8 cellular contexts compared by ENCODE assay signal in genomic region chr19:57389194-57389729, GRCh38. TPM values are rescaled to one million over a fixed set of nuclear protein-coding genes. Genes with fewer than 3 reads are reported as not detected.
A peak's percentile ranks its signal among the peaks of the same experiment; 100 is the strongest.
DNase-seq lines count a peak whose midpoint lies in the region; ATAC-seq, FAIRE-seq and TF ChIP-seq lines count a peak whose summit lies in the region.

No MANE protein-coding gene starts in this region.

- H3K27ac ChIP-seq in heart left ventricle (peak overlapping the region; percentile 82 to 98 (median 88)), astrocyte (ENCODE audit: low read depth, low read length) (peak overlapping the region; percentile 93), lung (ENCODE audit: low read depth in 1 of 2, low read length in 1 of 2) (peak overlapping the region; percentile 90 to 97), urinary bladder (ENCODE audit: low read depth) (peak overlapping the region; percentile 84)

- no peaks in the 10 kb centered on the region for H3K27me3 ChIP-seq in heart left ventricle
- H3K27me3 ChIP-seq in astrocyte (ENCODE audit: insufficient read depth, low read length): no peaks in the 10 kb centered on the region
- H3K27me3 ChIP-seq in lung (ENCODE audit: control insufficient read depth, insufficient read depth): no peaks in the 10 kb centered on the region

- H3K4me3 ChIP-seq in heart left ventricle (peak overlapping the region in 11 of 12 donors; percentile 71 to 97 (median 85)), astrocyte (ENCODE audit: insufficient read depth, low read depth, low read length) (peak overlapping the region; percentile 94), lung (peak overlapping the region; percentile 3), urinary bladder (ENCODE audit: low read depth, low read length) (peak overlapping the region; percentile 13)

- peak overlapping the region; percentile 96 for H3K9ac ChIP-seq in astrocyte (ENCODE audit: low read length)

- 51 to 56% (median 53%) methylated on average over 11 of the region's 11 CpGs for WGBS in heart left ventricle, 4 donors
- WGBS in lung, 2 donors: 60 to 61% methylated on average over 11 of the region's 11 CpGs
- WGBS in urinary bladder: 54% methylated on average over 11 of the region's 11 CpGs

- peak overlapping the region; percentile 98 for H3K4me2 ChIP-seq in astrocyte (ENCODE audit: low read length)

- peak overlapping the region; percentile 97 for H3K4me3 Mint-ChIP-seq in astrocyte (ENCODE audit: unreplicated experiment)

- no peak for TF ChIP-seq POLR2A in heart left ventricle (IDR thresholded peaks at IDR 0.05)

- peaks cover 6% of the 10 kb centered on the region for H3K36me3 Mint-ChIP-seq in astrocyte (ENCODE audit: low read depth, unreplicated experiment)

- peaks cover 0 to 2% (median 0%) of the 10 kb centered on the region in 12 donors for H3K9me3 ChIP-seq in heart left ventricle
- H3K9me3 ChIP-seq in astrocyte (ENCODE audit: insufficient read depth, low read depth, low read length): no peaks in the 10 kb centered on the region
- peaks cover 0 to 7% of the 10 kb centered on the region in 2 donors for H3K9me3 ChIP-seq in lung (ENCODE audit: control insufficient read depth in 2 of 2, insufficient read depth in 1 of 2, low read length in 1 of 2)

- ATAC-seq in heart left ventricle (no peak), lung (ENCODE audit: insufficient read depth, low FRiP score) (no peak)

- H4K20me1 ChIP-seq in astrocyte (ENCODE audit: insufficient read depth, low read length): peaks cover 19% of the 10 kb centered on the region

- H3K27ac Mint-ChIP-seq in astrocyte (ENCODE audit: unreplicated experiment): peak overlapping the region; percentile 88

- peaks cover 2% of the 10 kb centered on the region for H3K27me3 Mint-ChIP-seq in astrocyte (ENCODE audit: low read depth, unreplicated experiment)

- peaks cover 0 to 15% (median 6%) of the 10 kb centered on the region in 9 donors for H3K36me3 ChIP-seq in heart left ventricle
- no peaks in the 10 kb centered on the region for H3K36me3 ChIP-seq in astrocyte (ENCODE audit: insufficient read depth, low read length)
- peaks cover 2 to 4% of the 10 kb centered on the region in 2 donors for H3K36me3 ChIP-seq in lung (ENCODE audit: control insufficient read depth in 2 of 2, insufficient read depth in 2 of 2, low read length in 2 of 2)
- no peaks in the 10 kb centered on the region for H3K36me3 ChIP-seq in urinary bladder (ENCODE audit: insufficient read depth)

- intact Hi-C loops in heart left ventricle (cut with DNase I): loop anchor here in 1 of 10 donors (2.0 kb wide), 1 partner anchor 24 kb away; no protein-coding TSS in a partner anchor
- intact Hi-C loops in cardiac septum (cut with DNase I): loop anchor here (2.0 kb wide), 1 partner anchor 26 kb away; the partner anchor contains the start of genes TRAPPC2B and ZNF547

- H3K9me3 Mint-ChIP-seq in astrocyte (ENCODE audit: unreplicated experiment): peaks cover 2% of the 10 kb centered on the region

- no peak for DNase-seq in heart left ventricle
- DNase-seq in cardiac septum (ENCODE audit: low spot score): no peak
- no peak for DNase-seq in astrocyte (ENCODE audit: low read depth)
- DNase-seq in lung (ENCODE audit: low spot score): no peak
- no peak for DNase-seq in GM03348 (ENCODE audit: low spot score)
- DNase-seq in hippocampal formation (lab: John Stamatoyannopoulos, UW): no peak
- no peak for DNase-seq in NCI-H187 (lab: John Stamatoyannopoulos, UW)

- peaks cover 7% of the 10 kb centered on the region for H3K4me1 Mint-ChIP-seq in astrocyte (ENCODE audit: low read depth, unreplicated experiment)

- H2AFZ ChIP-seq in astrocyte (ENCODE audit: low read depth, low read length): peak overlapping the region; percentile 88

- TF ChIP-seq CTCF in heart left ventricle (IDR thresholded peaks at IDR 0.05) (no peak), astrocyte (IDR thresholded peaks at IDR 0.05; ENCODE audit: insufficient read depth, low read depth, low read length) (no peak), lung (IDR thresholded peaks at IDR 0.05; ENCODE audit: control extremely low read depth, extremely low read depth) (no peak)

- H3K79me2 ChIP-seq in astrocyte (ENCODE audit: insufficient read depth, low read length): peaks cover 42% of the 10 kb centered on the region

- FAIRE-seq in astrocyte (lab: Jason Lieb, UNC): no peak

- peaks cover 0 to 27% (median 17%) of the 10 kb centered on the region in 12 donors for H3K4me1 ChIP-seq in heart left ventricle
- peaks cover 7% of the 10 kb centered on the region for H3K4me1 ChIP-seq in astrocyte (ENCODE audit: insufficient read depth, low read length)
- peaks cover 2 to 8% of the 10 kb centered on the region in 2 donors for H3K4me1 ChIP-seq in lung (ENCODE audit: control insufficient read depth in 2 of 2, insufficient read depth in 2 of 2, low read length in 2 of 2)
- peaks cover 2% of the 10 kb centered on the region for H3K4me1 ChIP-seq in urinary bladder (ENCODE audit: insufficient read depth)

RNA-seq across cellular contexts. Expression of gene ZNF548, which starts 0.4 kb away (rescaled TPM):
- total RNA-seq in heart left ventricle (10 to 100 TPM; 11.6 to 20.3 (median 15.3) TPM), cardiac septum (16.1 TPM), astrocyte (16.6 and 16.7 TPM in 2 replicates), lung (10 to 100 TPM; 14.9 to 35.7 TPM), urinary bladder (35.1 TPM)
- polyA plus RNA-seq in heart left ventricle (10 to 100 TPM in 1 of 2 donors, 1 to 10 TPM in 1; 5.1 to 12.0 TPM), lung (1 to 10 TPM; 5.6 to 6.8 TPM), urinary bladder (16.2 TPM)

RNA-seq across cellular contexts. Expression of gene ZNF17, which starts 21.7 kb away (rescaled TPM):
- 10 to 100 TPM in 2 of 9 donors, 1 to 10 TPM in 7; 3.9 to 13.5 (median 9.0) TPM for total RNA-seq in heart left ventricle
- 1 to 10 TPM; 3.2 to 8.5 TPM for polyA plus RNA-seq in heart left ventricle
- total RNA-seq in cardiac septum: 10.1 TPM
- total RNA-seq in astrocyte: 7.7 and 11.6 TPM in 2 replicates
- total RNA-seq in lung: 10 to 100 TPM; 13.4 to 18.3 TPM
- polyA plus RNA-seq in lung: 1 to 10 TPM; 2.1 to 4.0 TPM
- 27.9 TPM for total RNA-seq in urinary bladder
- polyA plus RNA-seq in urinary bladder: 6.1 TPM

RNA-seq across cellular contexts. Expression of gene TRAPPC2B, which starts 25.9 kb away (rescaled TPM):
- total RNA-seq in heart left ventricle (10 to 100 TPM in 5 of 9 donors, 1 to 10 TPM in 4; 7.4 to 35.0 (median 12.3) TPM), cardiac septum (10.2 TPM), astrocyte (9.2 and 11.6 TPM in 2 replicates), lung (10 to 100 TPM in 1 of 2 donors, 1 to 10 TPM in 1; 6.2 to 15.1 TPM), urinary bladder (9.7 TPM)
- polyA plus RNA-seq in heart left ventricle (10 to 100 TPM; 34.4 to 35.6 TPM), lung (10 to 100 TPM; 15.3 to 25.4 TPM), urinary bladder (26.8 TPM)

RNA-seq across cellular contexts. Expression of gene ZNF547, which starts 25.9 kb away (rescaled TPM):
- total RNA-seq in heart left ventricle (1 to 10 TPM; 1.9 to 3.7 (median 2.6) TPM), cardiac septum (4.0 TPM), astrocyte (3.6 and 4.1 TPM in 2 replicates), lung (1 to 10 TPM; 2.8 to 4.2 TPM), urinary bladder (6.1 TPM)
- polyA plus RNA-seq in heart left ventricle (1 to 10 TPM; 1.7 to 2.0 TPM), lung (1 to 10 TPM; 1.4 to 1.6 TPM), urinary bladder (1.8 TPM)

RNA-seq across cellular contexts. Expression of gene ZNF304, which starts 38.2 kb away (rescaled TPM):
- total RNA-seq in heart left ventricle (10 to 100 TPM in 4 of 9 donors, 1 to 10 TPM in 5; 7.0 to 14.5 (median 9.7) TPM), cardiac septum (10.0 TPM), astrocyte (11.5 and 12.2 TPM in 2 replicates), lung (10 to 100 TPM in 1 of 2 donors, 1 to 10 TPM in 1; 7.9 to 13.5 TPM), urinary bladder (17.9 TPM)
- polyA plus RNA-seq in heart left ventricle (1 to 10 TPM; 2.7 to 6.1 TPM), lung (1 to 10 TPM; 2.6 to 3.8 TPM), urinary bladder (7.8 TPM)

Comparison
In these comparisons a context has a peak if more than half of its experiments do, and no peak if none do; other contexts are left out.
1. H3K4me3 ChIP-seq: peak in every context shown above with its lines; median percentile 94 in astrocyte; 85 in heart left ventricle; 13 in urinary bladder; 3 in lung.